In genomic region chr17:79074650-79075432, GRCh38 we compare ENCODE assay signal across 8 cellular contexts. TPM values are rescaled to one million over a fixed set of nuclear protein-coding genes. Genes with fewer than 3 reads are reported as not detected.
DNase-seq lines count a peak whose midpoint lies in the region; ATAC-seq and TF ChIP-seq lines count a peak whose summit lies in the region.

Gene ENGASE (plus strand): TSS chr17:79074824. CDS start chr17:79074945, 121 bp downstream.

- peak within 1 kb of the TSS; percentile 86 to 90 for H3K27ac ChIP-seq in right atrium auricular region
- H3K27ac ChIP-seq in prostate gland: peak within 1 kb of the TSS; percentile 69 to 81
- peak within 1 kb of the TSS; percentile 80 for H3K27ac ChIP-seq in upper lobe of right lung

- H3K4me3 ChIP-seq in right atrium auricular region (peak within 1 kb of the TSS; percentile 71 to 86), prostate gland (peak within 1 kb of the TSS; percentile 88 to 90), upper lobe of right lung (peak within 1 kb of the TSS; percentile 84)

- intact Hi-C loops in prostate gland (cut with DNase I) (no loop called here), upper lobe of right lung (cut with DNase I) (no loop called here)

- H3K36me3 ChIP-seq in right atrium auricular region: peaks cover 26% of the 10 kb centered on the region
- H3K36me3 ChIP-seq in prostate gland: no peaks in the 10 kb centered on the region
- H3K36me3 ChIP-seq in upper lobe of right lung: peaks cover 26% of the 10 kb centered on the region

- in situ Hi-C loops in GM13976 (cut with MboI; ENCODE audit: low sequenced_read_pairs, unreplicated experiment): no loop called here

- H3K4me1 ChIP-seq in right atrium auricular region (peaks cover 0 to 27% of the 10 kb centered on the region in 2 donors), prostate gland (replicated peaks) (peaks cover 9% of the 10 kb centered on the region), upper lobe of right lung (peaks cover 7% of the 10 kb centered on the region)

- WGBS in prostate gland: under 1% methylated on average over 73 of the region's 104 CpGs

- H3K27me3 ChIP-seq in right atrium auricular region: no peaks in the 10 kb centered on the region
- no peaks in the 10 kb centered on the region for H3K27me3 ChIP-seq in prostate gland (replicated peaks; ENCODE audit: insufficient read depth)
- H3K27me3 ChIP-seq in upper lobe of right lung: no peaks in the 10 kb centered on the region

- peak; percentile 90 for TF ChIP-seq POLR2A in prostate gland (IDR thresholded peaks at IDR 0.05)

- DNase-seq in GM13976 (ENCODE audit: low spot score) (peak; percentile 99), NCI-H1694 treated with DMSO at 0.1 percent for 48 hours (lab: John Stamatoyannopoulos, UW) (peak; percentile 80), T-helper 2 cell (peak; percentile 85 to 95 (median 87)), amygdala (lab: John Stamatoyannopoulos, UW) (peak in 55 of 56 donors; percentile 55 to 97 (median 87)), right atrium auricular region (ENCODE audit: low spot score) (peak; percentile 96), prostate gland (ENCODE audit: low spot score) (peak; percentile 93), upper lobe of right lung (peak; percentile 99)

- ATAC-seq in HG02884 (IDR thresholded peaks at IDR 0.05; ENCODE audit: unreplicated experiment): peak; percentile 86
- ATAC-seq in upper lobe of right lung: peak; percentile 98

- H3K9me3 ChIP-seq in right atrium auricular region (no peaks in the 10 kb centered on the region), prostate gland (no peaks in the 10 kb centered on the region), upper lobe of right lung (no peaks in the 10 kb centered on the region)

- TF ChIP-seq CTCF in GM13976 (IDR thresholded peaks at IDR 0.05; ENCODE audit: borderline replicate concordance, control extremely low read depth, extremely low read depth, insufficient read depth, missing control alignments) (no peak), right atrium auricular region (IDR thresholded peaks at IDR 0.05) (no peak), prostate gland (IDR thresholded peaks at IDR 0.05) (peak in 1 of 4 experiments; percentile 18), upper lobe of right lung (IDR thresholded peaks at IDR 0.05) (no peak)

RNA-seq across cellular contexts. Expression of gene ENGASE, which starts in this region (rescaled TPM):
- total RNA-seq in right atrium auricular region: 10 to 100 TPM in 1 of 2 donors, 1 to 10 TPM in 1; 7.7 to 13.5 TPM
- total RNA-seq in prostate gland: 10 to 100 TPM; 19.4 to 45.7 TPM
- total RNA-seq in upper lobe of right lung: 58.2 TPM

Comparison
In these comparisons a context has a peak if more than half of its experiments do, and no peak if none do; other contexts are left out.
1. Peak in every context shown above with its lines: DNase-seq, ATAC-seq, H3K4me3 ChIP-seq and H3K27ac ChIP-seq.